ENCODE assay signal across 23 cellular contexts in the genomic region with DNA sequence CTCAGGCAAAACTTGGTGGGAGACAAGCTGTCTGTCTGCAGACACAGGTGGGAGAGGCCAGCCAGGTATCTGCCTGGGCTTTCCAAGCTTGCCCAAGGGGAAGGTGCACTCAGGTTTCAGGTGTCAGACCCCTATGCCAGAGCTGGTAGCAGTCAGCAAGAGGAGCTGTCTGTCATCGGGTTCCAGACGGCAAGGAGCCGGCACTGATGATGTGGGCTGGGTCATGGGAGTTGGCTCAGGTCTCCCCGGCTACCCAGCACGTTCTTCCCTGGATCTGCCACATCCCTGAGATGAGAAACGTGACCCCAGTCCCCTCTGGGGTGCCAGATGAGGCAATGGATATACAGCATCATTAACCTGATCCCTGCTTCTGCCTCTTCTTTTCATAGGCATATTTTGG. TPM values are rescaled to one million over a fixed set of nuclear protein-coding genes. Genes with fewer than 3 reads are reported as not detected.
DNase-seq lines count a peak whose midpoint lies in the region; ATAC-seq and TF ChIP-seq lines count a peak whose summit lies in the region.
"Had no signal": no experiment of that assay in that cellular context is flagged by ENCODE, and none has a peak within 500 bp of the region (broad histone marks: within the 10 kb centered on the region; RNA-seq: fewer than 3 reads in every experiment).

No MANE protein-coding gene starts in this region.

- H3K4me3 ChIP-seq in mesendoderm (ENCODE audit: low read length) (no peak overlapping the region), tibial artery (no peak overlapping the region)
- H3K4me3 ChIP-seq: SK-N-MC had no signal

- H3K56ac ChIP-seq in mesendoderm (ENCODE audit: low read length) = no peak overlapping the region

- H4K5ac ChIP-seq in mesendoderm (ENCODE audit: low read length) = no peak overlapping the region

- H3K9ac ChIP-seq in mesendoderm (ENCODE audit: low read length) = no peak overlapping the region

- H3K18ac ChIP-seq in mesendoderm (ENCODE audit: low read length) = no peak overlapping the region

- H2BK5ac ChIP-seq in mesendoderm (ENCODE audit: low read length) = no peak overlapping the region

- H3K4me1 ChIP-seq in mesendoderm (ENCODE audit: control insufficient read depth, low read depth, low read length) (peaks cover 3% of the 10 kb centered on the region), tibial artery (peaks cover 0 to 69% (median 54%) of the 10 kb centered on the region in 4 donors)

- H3K36me3 ChIP-seq in mesendoderm (ENCODE audit: control insufficient read depth, insufficient read depth, low read length) = no peaks in the 10 kb centered on the region
- no peaks in the 10 kb centered on the region for H3K36me3 ChIP-seq in tibial artery

- ATAC-seq in HG02571 (IDR thresholded peaks at IDR 0.05; ENCODE audit: unreplicated experiment) = no peak
- ATAC-seq in GM21576 (IDR thresholded peaks at IDR 0.05; ENCODE audit: unreplicated experiment) = no peak
- ATAC-seq: activated CD4-positive, CD25-positive, alpha-beta regulatory T cell treated with anti-CD3 and anti-CD28 coated beads, Interleukin-2, amount 50 U/mL, for 24 hours; activated naive CD4-positive, alpha-beta T cell treated with anti-CD3 and anti-CD28 coated beads, Interleukin-2, amount 50 U/mL, for 72 hours; left ventricle myocardium superior; naive thymus-derived CD4-positive, alpha-beta T cell had no signal

- H3K27ac Mint-ChIP-seq in brain = peak overlapping the region in 3 of 5 experiments; percentile 18 to 44 (median 20)
- H3K27ac Mint-ChIP-seq: activated CD4-positive, alpha-beta memory T cell treated with anti-CD3 and anti-CD28 coated beads, Interleukin-2, amount 10 ng/mL, durations not matched to agents 7 days and 5 days; activated naive CD4-positive, alpha-beta T cell treated with anti-CD3 and anti-CD28 coated beads, Interleukin-2, amount 50 U/mL, for 72 hours; CD14-positive monocyte had no signal

- no peak overlapping the region for H4K8ac ChIP-seq in mesendoderm (ENCODE audit: low read depth, low read length)

- H3K23ac ChIP-seq in mesendoderm (ENCODE audit: low read length) = no peak overlapping the region

- H3K4me3 Mint-ChIP-seq in brain = no peak overlapping the region
- H3K4me3 Mint-ChIP-seq: activated CD4-positive, alpha-beta memory T cell treated with anti-CD3 and anti-CD28 coated beads, Interleukin-2, amount 10 ng/mL, durations not matched to agents 7 days and 5 days; CD14-positive monocyte; naive thymus-derived CD4-positive, alpha-beta T cell had no signal

- no peaks in the 10 kb centered on the region for H3K79me2 ChIP-seq in mesendoderm (ENCODE audit: control insufficient read depth, insufficient read depth, low read length)

- no peaks in the 10 kb centered on the region for H3K79me1 ChIP-seq in mesendoderm (ENCODE audit: low read length)

- H3K4me2 ChIP-seq in mesendoderm (ENCODE audit: low read length) = no peak overlapping the region

- no peak overlapping the region for H3K27ac ChIP-seq in mesendoderm (ENCODE audit: low read depth, low read length)
- peak overlapping the region; percentile 84 to 86 for H3K27ac ChIP-seq in tibial artery
- H3K27ac ChIP-seq: 22Rv1, SK-N-MC had no signal

- intact Hi-C loops in tibial artery (cut with DNase I; ENCODE audit: low total_unique reads) = loop anchor here (10.0 kb wide), 1 partner anchor 266 kb away; no protein-coding TSS in a partner anchor

- no CpG with 5 or more reads among the region's 6 CpGs for WGBS in mesendoderm (ENCODE audit: extremely low coverage, insufficient coverage, low lambda C conversion rate)

- peaks cover 6% of the 10 kb centered on the region for H3K4me1 Mint-ChIP-seq in brain

- TF ChIP-seq CTCF in brain (conservative IDR thresholded peaks at IDR 0.05) = no peak
- no peak for TF ChIP-seq CTCF in tibial artery (IDR thresholded peaks at IDR 0.05)

- H2AK5ac ChIP-seq in mesendoderm (ENCODE audit: low read length) = no peak overlapping the region

- H3K36me3 Mint-ChIP-seq in brain = peaks cover 3% of the 10 kb centered on the region
- H3K36me3 Mint-ChIP-seq: CD14-positive monocyte; naive thymus-derived CD4-positive, alpha-beta T cell had no signal

- H3K9me3 ChIP-seq in tibial artery = no peaks in the 10 kb centered on the region

- H2BK120ac ChIP-seq in mesendoderm (ENCODE audit: low read depth, low read length) = no peak overlapping the region

- H3K9me3 Mint-ChIP-seq in brain = no peaks in the 10 kb centered on the region
- H3K9me3 Mint-ChIP-seq: activated CD4-positive, alpha-beta memory T cell treated with anti-CD3 and anti-CD28 coated beads, Interleukin-2, amount 10 ng/mL, durations not matched to agents 7 days and 5 days; activated naive CD4-positive, alpha-beta T cell treated with anti-CD3 and anti-CD28 coated beads, Interleukin-2, amount 50 U/mL, for 72 hours; CD14-positive monocyte; naive thymus-derived CD4-positive, alpha-beta T cell had no signal

- no peak overlapping the region for H2BK15ac ChIP-seq in mesendoderm (replicated peaks; ENCODE audit: low read depth)

- no peaks in the 10 kb centered on the region for H3K27me3 ChIP-seq in mesendoderm (ENCODE audit: insufficient read depth, low read length, poor library complexity)
- no peaks in the 10 kb centered on the region for H3K27me3 ChIP-seq in tibial artery

- H3K4ac ChIP-seq in mesendoderm (ENCODE audit: low read depth, low read length) = no peak overlapping the region

- peak; percentile 38 for DNase-seq in DMS 273 (lab: John Stamatoyannopoulos, UW; ENCODE audit: unreplicated experiment)
- no peak for DNase-seq in DMS 273 treated with DMSO at 0.1 percent for 48 hours (lab: John Stamatoyannopoulos, UW)
- peak; percentile 63 for DNase-seq in mesendoderm
- DNase-seq in tibial artery = no peak
- no peak for DNase-seq in EL
- DNase-seq: activated CD4-positive, alpha-beta memory T cell treated with anti-CD3 and anti-CD28 coated beads, Interleukin-2, amount 10 ng/mL, durations not matched to agents 7 days and 5 days; activated CD8-positive, alpha-beta memory T cell treated with anti-CD3 and anti-CD28 coated beads, Interleukin-2, amount 50 U/mL, for 48 hours; aorta; IMR-90; left ventricle myocardium superior; midbrain; naive thymus-derived CD4-positive, alpha-beta T cell; NCI-H187; NCI-H82; OCI-M1 had no signal

- no peaks in the 10 kb centered on the region for H3K27me3 Mint-ChIP-seq in brain
- H3K27me3 Mint-ChIP-seq: naive thymus-derived CD4-positive, alpha-beta T cell had no signal

RNA-seq across cellular contexts. Expression of a gene that starts 23.0 kb away (rescaled TPM):
- polyA plus RNA-seq in brain (ENCODE audit: insufficient read depth, low read depth, low replicate concordance) = 106 TPM
- 3.2 TPM for polyA plus RNA-seq in mesendoderm (2013, experiment 1 of 2)
- 3.2 TPM for polyA plus RNA-seq in mesendoderm (2013, experiment 2 of 2)

RNA-seq across cellular contexts. Expression of a gene that starts 39.2 kb away (rescaled TPM):
- polyA plus RNA-seq in brain (ENCODE audit: insufficient read depth, low read depth, low replicate concordance) = 9.4 TPM
- 3.8 TPM for polyA plus RNA-seq in mesendoderm (2013, experiment 1 of 2)
- polyA plus RNA-seq in mesendoderm (2013, experiment 2 of 2) = 3.6 TPM

Comparison
In these comparisons a context has a peak if more than half of its experiments do, and no peak if none do; other contexts are left out.
1. DNase-seq: peak in DMS 273 (single experiment) and mesendoderm (single experiment); none in DMS 273 treated with DMSO at 0.1 percent for 48 hours (single experiment), tibial artery (0 of 2) and EL (single experiment).